8 cellular contexts compared by ENCODE assay signal in the genomic region with DNA sequence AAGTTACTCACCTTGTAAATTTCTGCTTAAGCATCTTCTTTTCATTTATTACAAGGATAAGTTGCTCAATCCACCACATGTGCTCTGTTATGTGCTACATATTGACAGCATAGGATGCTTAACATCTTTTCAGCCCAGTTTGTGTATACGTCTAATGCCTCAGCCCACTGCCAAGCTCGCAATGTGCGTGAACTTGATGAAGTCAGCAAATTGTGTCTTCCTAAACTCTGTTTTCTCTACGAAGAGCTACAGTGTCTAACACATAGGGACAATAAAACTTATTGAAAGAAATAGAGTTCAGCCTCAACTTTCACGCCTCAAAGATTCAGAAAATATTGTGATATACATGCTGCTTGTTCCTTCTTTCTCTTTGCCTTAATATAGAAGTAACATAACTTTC.
"Had no signal": no experiment of that assay in that cellular context is flagged by ENCODE, and none has a peak within 500 bp of the region (broad histone marks: within the 10 kb centered on the region; RNA-seq: fewer than 3 reads in every experiment).

No MANE protein-coding gene starts in this region.

- ATAC-seq: HCT116 had no signal

- H3K9me3 ChIP-seq: HAP-1 had no signal

- DNase-seq: GOT3, H7, Karpas-422, KBM-7 had no signal

- H3K4me1 ChIP-seq: HAP-1 had no signal

- H3K36me3 ChIP-seq: HAP-1 had no signal

- FAIRE-seq: HTR-8/SVneo had no signal

- H3K27ac ChIP-seq: KMS-11 had no signal

- H3K4me2 ChIP-seq: KMS-11 had no signal

- H3K4me3 ChIP-seq: HAP-1 had no signal

- H3K9ac ChIP-seq: KMS-11 had no signal
